In genomic region chr2:162113771-162114168, GRCh38 we compare ENCODE assay signal across 1 cellular context.
TF ChIP-seq lines count a peak whose summit lies in the region.

No MANE protein-coding gene starts in this region.

TF ChIP-seq in HepG2, 621 proteins besides CTCF, POLR2A, EP300 and RAD21 (continued from another document and continues in another):
- TF ChIP-seq RNF219 (CRISPR knock-in tag; IDR thresholded peaks at IDR 0.05) (no peak), SKIL (CRISPR knock-in tag; IDR thresholded peaks at IDR 0.05; ENCODE audit: borderline replicate concordance) (0 out of 2 replicates have a peak, but pooled peaks have one; percentile 40), ZNF761 (CRISPR knock-in tag; conservative IDR thresholded peaks at IDR 0.05) (0 out of 2 replicates have a peak, but pooled peaks have one; percentile 53), MEF2D (CRISPR knock-in tag; IDR thresholded peaks at IDR 0.05) (no peak; the same call in 1 of the 2 replicates), TOPORS (CRISPR knock-in tag; IDR thresholded peaks at IDR 0.05) (no peak), IRF2 (CRISPR knock-in tag; IDR thresholded peaks at IDR 0.05) (peak; percentile 70; the same call in 1 of the 2 replicates), ZNF274 (CRISPR knock-in tag; IDR thresholded peaks at IDR 0.05) (no peak), CREM (IDR thresholded peaks at IDR 0.05) (peak; percentile 60; the same call in 1 of the 2 replicates), CREM (CRISPR knock-in tag; IDR thresholded peaks at IDR 0.05) (no peak), JUND (CRISPR knock-in tag; IDR thresholded peaks at IDR 0.05) (peak; percentile 86), SP140L (CRISPR knock-in tag; IDR thresholded peaks at IDR 0.05; ENCODE audit: borderline replicate concordance) (peak; percentile 45; the same call in 1 of the 2 replicates), ELF1 (CRISPR knock-in tag; IDR thresholded peaks at IDR 0.05) (peak; percentile 27; the same call in 1 of the 2 replicates), ESRRA (CRISPR knock-in tag; IDR thresholded peaks at IDR 0.05; ENCODE audit: low read depth) (no peak; the same call in 1 of the 2 replicates), ZNF713 (CRISPR knock-in tag; IDR thresholded peaks at IDR 0.05) (no peak), CREB1 (IDR thresholded peaks at IDR 0.05) (0 out of 2 replicates have a peak, but pooled peaks have one; percentile 16), CREB1 (CRISPR knock-in tag; IDR thresholded peaks at IDR 0.05) (no peak; the same call in 1 of the 2 replicates), GABPB1 (CRISPR knock-in tag; IDR thresholded peaks at IDR 0.05) (0 out of 2 replicates have a peak, but pooled peaks have one; percentile 24), FOXA1 (IDR thresholded peaks at IDR 0.05) (no peak), FOXA1 (CRISPR knock-in tag; IDR thresholded peaks at IDR 0.05) (peak; percentile 67), ZMAT3 (CRISPR knock-in tag; conservative IDR thresholded peaks at IDR 0.05) (0 out of 2 replicates have a peak, but pooled peaks have one; percentile 53), GFI1 (CRISPR knock-in tag; IDR thresholded peaks at IDR 0.05; ENCODE audit: borderline replicate concordance) (peak; percentile 73; the same call in 1 of the 2 replicates), ARID5B (CRISPR knock-in tag; IDR thresholded peaks at IDR 0.05) (peak; percentile 96)
- TF ChIP-seq, protein P1, sequence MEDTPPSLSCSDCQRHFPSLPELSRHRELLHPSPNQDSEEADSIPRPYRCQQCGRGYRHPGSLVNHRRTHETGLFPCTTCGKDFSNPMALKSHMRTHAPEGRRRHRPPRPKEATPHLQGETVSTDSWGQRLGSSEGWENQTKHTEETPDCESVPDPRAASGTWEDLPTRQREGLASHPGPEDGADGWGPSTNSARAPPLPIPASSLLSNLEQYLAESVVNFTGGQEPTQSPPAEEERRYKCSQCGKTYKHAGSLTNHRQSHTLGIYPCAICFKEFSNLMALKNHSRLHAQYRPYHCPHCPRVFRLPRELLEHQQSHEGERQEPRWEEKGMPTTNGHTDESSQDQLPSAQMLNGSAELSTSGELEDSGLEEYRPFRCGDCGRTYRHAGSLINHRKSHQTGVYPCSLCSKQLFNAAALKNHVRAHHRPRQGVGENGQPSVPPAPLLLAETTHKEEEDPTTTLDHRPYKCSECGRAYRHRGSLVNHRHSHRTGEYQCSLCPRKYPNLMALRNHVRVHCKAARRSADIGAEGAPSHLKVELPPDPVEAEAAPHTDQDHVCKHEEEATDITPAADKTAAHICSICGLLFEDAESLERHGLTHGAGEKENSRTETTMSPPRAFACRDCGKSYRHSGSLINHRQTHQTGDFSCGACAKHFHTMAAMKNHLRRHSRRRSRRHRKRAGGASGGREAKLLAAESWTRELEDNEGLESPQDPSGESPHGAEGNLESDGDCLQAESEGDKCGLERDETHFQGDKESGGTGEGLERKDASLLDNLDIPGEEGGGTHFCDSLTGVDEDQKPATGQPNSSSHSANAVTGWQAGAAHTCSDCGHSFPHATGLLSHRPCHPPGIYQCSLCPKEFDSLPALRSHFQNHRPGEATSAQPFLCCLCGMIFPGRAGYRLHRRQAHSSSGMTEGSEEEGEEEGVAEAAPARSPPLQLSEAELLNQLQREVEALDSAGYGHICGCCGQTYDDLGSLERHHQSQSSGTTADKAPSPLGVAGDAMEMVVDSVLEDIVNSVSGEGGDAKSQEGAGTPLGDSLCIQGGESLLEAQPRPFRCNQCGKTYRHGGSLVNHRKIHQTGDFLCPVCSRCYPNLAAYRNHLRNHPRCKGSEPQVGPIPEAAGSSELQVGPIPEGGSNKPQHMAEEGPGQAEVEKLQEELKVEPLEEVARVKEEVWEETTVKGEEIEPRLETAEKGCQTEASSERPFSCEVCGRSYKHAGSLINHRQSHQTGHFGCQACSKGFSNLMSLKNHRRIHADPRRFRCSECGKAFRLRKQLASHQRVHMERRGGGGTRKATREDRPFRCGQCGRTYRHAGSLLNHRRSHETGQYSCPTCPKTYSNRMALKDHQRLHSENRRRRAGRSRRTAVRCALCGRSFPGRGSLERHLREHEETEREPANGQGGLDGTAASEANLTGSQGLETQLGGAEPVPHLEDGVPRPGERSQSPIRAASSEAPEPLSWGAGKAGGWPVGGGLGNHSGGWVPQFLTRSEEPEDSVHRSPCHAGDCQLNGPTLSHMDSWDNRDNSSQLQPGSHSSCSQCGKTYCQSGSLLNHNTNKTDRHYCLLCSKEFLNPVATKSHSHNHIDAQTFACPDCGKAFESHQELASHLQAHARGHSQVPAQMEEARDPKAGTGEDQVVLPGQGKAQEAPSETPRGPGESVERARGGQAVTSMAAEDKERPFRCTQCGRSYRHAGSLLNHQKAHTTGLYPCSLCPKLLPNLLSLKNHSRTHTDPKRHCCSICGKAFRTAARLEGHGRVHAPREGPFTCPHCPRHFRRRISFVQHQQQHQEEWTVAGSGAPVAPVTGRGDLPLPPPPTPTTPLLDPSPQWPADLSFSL (CRISPR knock-in tag; IDR thresholded peaks at IDR 0.05), result peak; percentile 71; the same call in 1 of the 2 replicates
- TF ChIP-seq, protein P2, sequence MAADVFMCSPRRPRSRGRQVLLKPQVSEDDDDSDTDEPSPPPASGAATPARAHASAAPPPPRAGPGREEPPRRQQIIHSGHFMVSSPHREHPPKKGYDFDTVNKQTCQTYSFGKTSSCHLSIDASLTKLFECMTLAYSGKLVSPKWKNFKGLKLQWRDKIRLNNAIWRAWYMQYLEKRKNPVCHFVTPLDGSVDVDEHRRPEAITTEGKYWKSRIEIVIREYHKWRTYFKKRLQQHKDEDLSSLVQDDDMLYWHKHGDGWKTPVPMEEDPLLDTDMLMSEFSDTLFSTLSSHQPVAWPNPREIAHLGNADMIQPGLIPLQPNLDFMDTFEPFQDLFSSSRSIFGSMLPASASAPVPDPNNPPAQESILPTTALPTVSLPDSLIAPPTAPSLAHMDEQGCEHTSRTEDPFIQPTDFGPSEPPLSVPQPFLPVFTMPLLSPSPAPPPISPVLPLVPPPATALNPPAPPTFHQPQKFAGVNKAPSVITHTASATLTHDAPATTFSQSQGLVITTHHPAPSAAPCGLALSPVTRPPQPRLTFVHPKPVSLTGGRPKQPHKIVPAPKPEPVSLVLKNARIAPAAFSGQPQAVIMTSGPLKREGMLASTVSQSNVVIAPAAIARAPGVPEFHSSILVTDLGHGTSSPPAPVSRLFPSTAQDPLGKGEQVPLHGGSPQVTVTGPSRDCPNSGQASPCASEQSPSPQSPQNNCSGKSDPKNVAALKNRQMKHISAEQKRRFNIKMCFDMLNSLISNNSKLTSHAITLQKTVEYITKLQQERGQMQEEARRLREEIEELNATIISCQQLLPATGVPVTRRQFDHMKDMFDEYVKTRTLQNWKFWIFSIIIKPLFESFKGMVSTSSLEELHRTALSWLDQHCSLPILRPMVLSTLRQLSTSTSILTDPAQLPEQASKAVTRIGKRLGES (CRISPR knock-in tag; IDR thresholded peaks at IDR 0.05; ENCODE audit: borderline replicate concordance), result no peak
- TF ChIP-seq, protein P3, sequence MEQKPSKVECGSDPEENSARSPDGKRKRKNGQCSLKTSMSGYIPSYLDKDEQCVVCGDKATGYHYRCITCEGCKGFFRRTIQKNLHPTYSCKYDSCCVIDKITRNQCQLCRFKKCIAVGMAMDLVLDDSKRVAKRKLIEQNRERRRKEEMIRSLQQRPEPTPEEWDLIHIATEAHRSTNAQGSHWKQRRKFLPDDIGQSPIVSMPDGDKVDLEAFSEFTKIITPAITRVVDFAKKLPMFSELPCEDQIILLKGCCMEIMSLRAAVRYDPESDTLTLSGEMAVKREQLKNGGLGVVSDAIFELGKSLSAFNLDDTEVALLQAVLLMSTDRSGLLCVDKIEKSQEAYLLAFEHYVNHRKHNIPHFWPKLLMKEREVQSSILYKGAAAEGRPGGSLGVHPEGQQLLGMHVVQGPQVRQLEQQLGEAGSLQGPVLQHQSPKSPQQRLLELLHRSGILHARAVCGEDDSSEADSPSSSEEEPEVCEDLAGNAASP (CRISPR knock-in tag; IDR thresholded peaks at IDR 0.05; ENCODE audit: borderline replicate concordance), result peak; percentile 99
- TF ChIP-seq, protein P4, sequence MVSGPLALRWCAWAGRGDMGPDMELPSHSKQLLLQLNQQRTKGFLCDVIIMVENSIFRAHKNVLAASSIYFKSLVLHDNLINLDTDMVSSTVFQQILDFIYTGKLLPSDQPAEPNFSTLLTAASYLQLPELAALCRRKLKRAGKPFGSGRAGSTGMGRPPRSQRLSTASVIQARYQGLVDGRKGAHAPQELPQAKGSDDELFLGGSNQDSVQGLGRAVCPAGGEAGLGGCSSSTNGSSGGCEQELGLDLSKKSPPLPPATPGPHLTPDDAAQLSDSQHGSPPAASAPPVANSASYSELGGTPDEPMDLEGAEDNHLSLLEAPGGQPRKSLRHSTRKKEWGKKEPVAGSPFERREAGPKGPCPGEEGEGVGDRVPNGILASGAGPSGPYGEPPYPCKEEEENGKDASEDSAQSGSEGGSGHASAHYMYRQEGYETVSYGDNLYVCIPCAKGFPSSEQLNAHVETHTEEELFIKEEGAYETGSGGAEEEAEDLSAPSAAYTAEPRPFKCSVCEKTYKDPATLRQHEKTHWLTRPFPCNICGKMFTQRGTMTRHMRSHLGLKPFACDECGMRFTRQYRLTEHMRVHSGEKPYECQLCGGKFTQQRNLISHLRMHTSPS (CRISPR knock-in tag; IDR thresholded peaks at IDR 0.05; ENCODE audit: low read depth), result no peak
- TF ChIP-seq, protein P5, sequence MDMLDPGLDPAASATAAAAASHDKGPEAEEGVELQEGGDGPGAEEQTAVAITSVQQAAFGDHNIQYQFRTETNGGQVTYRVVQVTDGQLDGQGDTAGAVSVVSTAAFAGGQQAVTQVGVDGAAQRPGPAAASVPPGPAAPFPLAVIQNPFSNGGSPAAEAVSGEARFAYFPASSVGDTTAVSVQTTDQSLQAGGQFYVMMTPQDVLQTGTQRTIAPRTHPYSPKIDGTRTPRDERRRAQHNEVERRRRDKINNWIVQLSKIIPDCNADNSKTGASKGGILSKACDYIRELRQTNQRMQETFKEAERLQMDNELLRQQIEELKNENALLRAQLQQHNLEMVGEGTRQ (IDR thresholded peaks at IDR 0.05; ENCODE audit: low read depth, low read length), result no peak
- TF ChIP-seq, protein P5 (CRISPR knock-in tag; IDR thresholded peaks at IDR 0.05; ENCODE audit: borderline replicate concordance), result no peak
